Comparison of ENCODE assay signal across 19 cellular contexts in genomic region chr10:14671383-14671782, GRCh38.
DNase-seq lines count a peak whose midpoint lies in the region; ATAC-seq, FAIRE-seq and TF ChIP-seq lines count a peak whose summit lies in the region.
"Had no signal": no experiment of that assay in that cellular context is flagged by ENCODE, and none has a peak within 500 bp of the region (broad histone marks: within the 10 kb centered on the region; RNA-seq: fewer than 3 reads in every experiment).

No MANE protein-coding gene starts in this region.

- ATAC-seq in A549 (peak; percentile 88 to 96), GM21447 (IDR thresholded peaks at IDR 0.05; ENCODE audit: unreplicated experiment) (no peak)
- ATAC-seq: activated CD8-positive, alpha-beta T cell treated with anti-CD3 and anti-CD28 coated beads for 36 hours; GM12878; HCT116 had no signal

- no peak for TF ChIP-seq RAD21 in A549 (conservative IDR thresholded peaks at IDR 0.05 in 1 of 2, IDR thresholded peaks at IDR 0.05 in 1 of 2)

- no peaks in the 10 kb centered on the region for H4K20me1 ChIP-seq in astrocyte (ENCODE audit: insufficient read depth, low read length)
- H4K20me1 ChIP-seq in neural progenitor cell (ENCODE audit: low read depth): no peaks in the 10 kb centered on the region

- TF ChIP-seq CTCF in A549 (IDR thresholded peaks at IDR 0.05) (no peak), HFFc6 (IDR thresholded peaks at IDR 0.05) (no peak), astrocyte (IDR thresholded peaks at IDR 0.05; ENCODE audit: insufficient read depth, low read depth, low read length) (no peak), neural progenitor cell (IDR thresholded peaks at IDR 0.05) (no peak)

- H3K4me3 Mint-ChIP-seq in HFFc6 (peak overlapping the region; percentile 72), astrocyte (ENCODE audit: unreplicated experiment) (no peak overlapping the region), neural progenitor cell (no peak overlapping the region)
- H3K4me3 Mint-ChIP-seq: activated CD8-positive, alpha-beta T cell treated with anti-CD3 and anti-CD28 coated beads for 36 hours; activated T-helper 1 cell treated with anti-CD3 and anti-CD28 coated beads, Interleukin-12 subunit alpha, Interleukin-12 subunit beta, Interleukin-2, Interleukin-4 antibody, amounts not matched to agents 30 ng/mL and 10 ng/mL and 1 ng/mL, durations not matched to agents 14 hours and 24 hours and 36 hours; CD8-positive, alpha-beta memory T cell had no signal

- peaks cover 30% of the 10 kb centered on the region for H3K27me3 Mint-ChIP-seq in HFFc6 (ENCODE audit: insufficient read depth)
- H3K27me3 Mint-ChIP-seq in astrocyte (ENCODE audit: low read depth, unreplicated experiment): no peaks in the 10 kb centered on the region
- no peaks in the 10 kb centered on the region for H3K27me3 Mint-ChIP-seq in neural progenitor cell (ENCODE audit: insufficient read depth, low read depth)
- H3K27me3 Mint-ChIP-seq: activated CD8-positive, alpha-beta T cell treated with anti-CD3 and anti-CD28 coated beads for 36 hours; IgD-negative memory B cell had no signal

- no peaks in the 10 kb centered on the region for H3K27me3 ChIP-seq in astrocyte (ENCODE audit: insufficient read depth, low read length)
- no peaks in the 10 kb centered on the region for H3K27me3 ChIP-seq in neural progenitor cell
- H3K27me3 ChIP-seq: ovary had no signal

- FAIRE-seq in A549 (lab: Jason Lieb, UNC) (peak; percentile 56), astrocyte (lab: Jason Lieb, UNC) (peak; percentile 17)
- FAIRE-seq: GM12878 had no signal

- TF ChIP-seq EP300 in A549 (IDR thresholded peaks at IDR 0.05): no peak

- H3K4me2 ChIP-seq in A549 (peak overlapping the region; percentile 76), astrocyte (ENCODE audit: low read length) (peak overlapping the region; percentile 59), neural progenitor cell (no peak overlapping the region)

- H3K4me1 ChIP-seq in A549 (peaks cover 50% of the 10 kb centered on the region), astrocyte (ENCODE audit: insufficient read depth, low read length) (peaks cover 7% of the 10 kb centered on the region), neural progenitor cell (peaks cover 6% of the 10 kb centered on the region)

- WGBS in A549 (ENCODE audit: missing lambda C conversion rate): 21% methylated on average over 5 of the region's 5 CpGs

- H3K9me3 ChIP-seq in A549 (peaks cover 4% of the 10 kb centered on the region; the same call in 1 of the 3 replicates), astrocyte (ENCODE audit: insufficient read depth, low read depth, low read length) (no peaks in the 10 kb centered on the region), neural progenitor cell (ENCODE audit: low read depth) (no peaks in the 10 kb centered on the region)
- H3K9me3 ChIP-seq: ovary, thoracic aorta had no signal

- TF ChIP-seq POLR2A in A549 (IDR thresholded peaks at IDR 0.05; ENCODE audit: low read length): no peak

- peak; percentile 47 to 73 for DNase-seq in A549 (ENCODE audit: low read depth in 1 of 2, low spot score in 1 of 2)
- DNase-seq in HFFc6: no peak
- no peak for DNase-seq in astrocyte (ENCODE audit: low read depth)
- DNase-seq in neural progenitor cell (ENCODE audit: low spot score): peak; percentile 40
- DNase-seq in midbrain (lab: John Stamatoyannopoulos, UW): no peak
- no peak for DNase-seq in AML-193 (lab: John Stamatoyannopoulos, UW)
- no peak for DNase-seq in DMS153 treated with DMSO at 0.1 percent for 48 hours (lab: John Stamatoyannopoulos, UW; ENCODE audit: unreplicated experiment)
- DNase-seq: activated CD8-positive, alpha-beta T cell treated with anti-CD3 and anti-CD28 coated beads for 36 hours; CD8-positive, alpha-beta memory T cell; NCI-H748 treated with DMSO at 0.1 percent for 48 hours; ovary; stimulated activated CD4-positive, alpha-beta T cell treated with anti-CD3 and anti-CD28 coated beads, Interleukin-4, amount 100 ng/mL, for 1 hour; WERI-Rb-1 had no signal

- H3K36me3 ChIP-seq in astrocyte (ENCODE audit: insufficient read depth, low read length): no peaks in the 10 kb centered on the region
- no peaks in the 10 kb centered on the region for H3K36me3 ChIP-seq in neural progenitor cell
- H3K36me3 ChIP-seq: ovary, thoracic aorta, WERI-Rb-1 had no signal

- H3K27ac ChIP-seq in A549: peak overlapping the region; percentile 71 to 87
- no peak overlapping the region for H3K27ac ChIP-seq in astrocyte (ENCODE audit: low read depth, low read length)
- H3K27ac ChIP-seq in neural progenitor cell: no peak overlapping the region
- H3K27ac ChIP-seq: ovary, thoracic aorta, WERI-Rb-1 had no signal

- H3F3A ChIP-seq in neural progenitor cell (ENCODE audit: low read depth): no peaks in the 10 kb centered on the region

- peak overlapping the region; percentile 23 for H3K4me3 ChIP-seq in A549
- no peak overlapping the region for H3K4me3 ChIP-seq in astrocyte (ENCODE audit: insufficient read depth, low read depth, low read length)
- H3K4me3 ChIP-seq in neural progenitor cell: no peak overlapping the region
- H3K4me3 ChIP-seq: GM12878, ovary, thoracic aorta had no signal

- H3K9ac ChIP-seq in astrocyte (ENCODE audit: low read length) (no peak overlapping the region), neural progenitor cell (no peak overlapping the region)

- H3K4me1 Mint-ChIP-seq in HFFc6 (ENCODE audit: low read depth): peaks cover 19% of the 10 kb centered on the region
- peaks cover 11% of the 10 kb centered on the region for H3K4me1 Mint-ChIP-seq in astrocyte (ENCODE audit: low read depth, unreplicated experiment)
- peaks cover 16% of the 10 kb centered on the region for H3K4me1 Mint-ChIP-seq in neural progenitor cell

- H3K27ac Mint-ChIP-seq in HFFc6: peak overlapping the region; percentile 24; the same call in 1 of the 2 replicates
- H3K27ac Mint-ChIP-seq in astrocyte (ENCODE audit: unreplicated experiment): no peak overlapping the region
- H3K27ac Mint-ChIP-seq in neural progenitor cell: no peak overlapping the region
- H3K27ac Mint-ChIP-seq: activated CD8-positive, alpha-beta T cell treated with anti-CD3 and anti-CD28 coated beads for 36 hours; activated T-helper 1 cell treated with anti-CD3 and anti-CD28 coated beads, Interleukin-12 subunit alpha, Interleukin-12 subunit beta, Interleukin-2, Interleukin-4 antibody, amounts not matched to agents 30 ng/mL and 10 ng/mL and 1 ng/mL, durations not matched to agents 14 hours and 24 hours and 36 hours; IgD-negative memory B cell had no signal

- H3K79me2 ChIP-seq in astrocyte (ENCODE audit: insufficient read depth, low read length) (no peaks in the 10 kb centered on the region), neural progenitor cell (ENCODE audit: low read depth) (no peaks in the 10 kb centered on the region)

- CTCF ChIA-PET in A549 (lab: Yijun Ruan, JAX): interaction anchor here (0.6 to 2.0 kb wide), 9 partner anchors 9 to 173 kb away, joined by 3 to 12 read pairs (median 3); partner anchors contain the start of gene FAM107B

- H3K9me3 Mint-ChIP-seq in HFFc6 (no peaks in the 10 kb centered on the region; the same call in 1 of the 2 replicates), astrocyte (ENCODE audit: unreplicated experiment) (no peaks in the 10 kb centered on the region), neural progenitor cell (no peaks in the 10 kb centered on the region)

- POLR2A ChIA-PET in A549 (lab: Yijun Ruan, JAX): interaction anchor here (0.8 to 2.3 kb wide), 5 partner anchors 13 to 149 kb away, joined by 3 to 12 read pairs (median 5); no protein-coding TSS in a partner anchor

- H2AFZ ChIP-seq in astrocyte (ENCODE audit: low read depth, low read length) (no peak overlapping the region), neural progenitor cell (replicated peaks) (peak overlapping the region; percentile 66)

- H3K36me3 Mint-ChIP-seq in HFFc6 (ENCODE audit: low read depth) (no peaks in the 10 kb centered on the region), astrocyte (ENCODE audit: low read depth, unreplicated experiment) (no peaks in the 10 kb centered on the region), neural progenitor cell (no peaks in the 10 kb centered on the region)
- H3K36me3 Mint-ChIP-seq: CD8-positive, alpha-beta memory T cell; IgD-negative memory B cell had no signal

TF ChIP-seq in A549, 52 proteins besides CTCF, POLR2A, EP300 and RAD21:
- TF ChIP-seq BHLHE40 (IDR thresholded peaks at IDR 0.05; ENCODE audit: low read depth, low read length): 0 out of 2 replicates have a peak, but pooled peaks have one; percentile 20
- TF ChIP-seq MAFK (IDR thresholded peaks at IDR 0.05; ENCODE audit: partially characterized antibody): no peak
- no peak for TF ChIP-seq ZNF302 (CRISPR knock-in tag; IDR thresholded peaks at IDR 0.05)
- no peak for TF ChIP-seq TFCP2L1 (CRISPR knock-in tag; IDR thresholded peaks at IDR 0.05)
- no peak for TF ChIP-seq HDAC2 (IDR thresholded peaks at IDR 0.05)

Comparison
In these comparisons a context has a peak if more than half of its experiments do, and no peak if none do; other contexts are left out.
1. DNase-seq: peak in A549 (2 of 2) and neural progenitor cell (single experiment); none in HFFc6 (single experiment), astrocyte (single experiment), midbrain (single experiment), AML-193 (0 of 2) and DMS153 treated with DMSO at 0.1 percent for 48 hours (single experiment).
2. H3K27ac ChIP-seq: peak in A549 (2 of 2); none in astrocyte (single experiment) and neural progenitor cell (single experiment).